ENCODE assay signal across 8 cellular contexts in the genomic region with DNA sequence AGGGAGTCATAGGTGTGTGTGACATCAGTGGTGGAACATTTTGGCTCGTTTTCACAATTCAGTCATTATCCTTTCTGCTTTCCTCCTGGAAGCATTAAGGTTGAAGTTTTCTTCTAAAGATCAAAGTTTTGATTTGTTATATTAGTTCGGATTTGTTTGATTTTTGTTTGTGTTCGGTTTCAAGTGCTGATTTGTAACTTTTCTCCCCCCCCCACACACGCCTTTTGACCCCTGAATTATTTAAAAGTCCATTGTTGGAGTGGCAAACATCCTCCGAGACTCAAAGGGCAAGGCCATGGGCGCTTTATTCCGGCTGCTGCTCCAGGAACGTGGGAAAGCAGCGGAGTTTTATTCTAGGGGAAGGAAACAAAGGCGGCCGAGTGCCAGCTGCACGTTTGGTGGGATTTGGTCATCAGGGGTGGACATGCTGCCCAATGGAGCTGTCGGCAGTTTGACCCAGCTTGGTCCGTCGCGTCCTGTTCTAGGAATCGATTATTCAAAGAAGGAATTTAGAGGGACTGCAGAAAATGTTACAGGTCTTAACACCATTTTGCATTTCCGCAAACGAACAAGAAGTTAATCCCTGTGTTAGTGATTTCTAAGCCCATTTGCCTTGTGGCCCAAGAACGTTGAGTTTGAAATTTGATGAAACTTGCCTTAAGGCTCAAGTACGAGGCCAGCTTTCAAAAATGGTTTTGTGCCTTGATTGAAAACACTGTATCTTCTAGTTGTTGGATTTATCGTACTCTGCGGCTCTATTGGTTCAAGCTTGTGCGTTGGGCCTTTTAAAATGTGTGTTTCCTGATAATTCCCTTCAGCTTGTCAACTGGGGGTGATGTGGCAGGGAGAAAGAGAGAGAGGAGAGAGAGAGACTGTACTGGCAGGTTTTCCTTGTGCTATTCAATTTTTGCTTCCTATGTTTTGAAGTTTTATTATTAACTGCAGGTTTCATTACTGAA. TPM values are rescaled to one million over a fixed set of nuclear protein-coding genes. Genes with fewer than 3 reads are reported as not detected.
DNase-seq lines count a peak whose midpoint lies in the region; ATAC-seq and TF ChIP-seq lines count a peak whose summit lies in the region.

No MANE protein-coding gene starts in this region.

- peak overlapping the region; percentile 96 for H3K4me3 Mint-ChIP-seq in activated naive CD4-positive, alpha-beta T cell treated with anti-CD3 and anti-CD28 coated beads, Interleukin-2, amount 50 U/mL, for 24 hours
- peak overlapping the region; percentile 81 to 97 (median 90) for H3K4me3 Mint-ChIP-seq in naive thymus-derived CD4-positive, alpha-beta T cell

- CTCF ChIA-PET in naive thymus-derived CD4-positive, alpha-beta T cell (lab: Charles Lee), result interaction anchor here (0.7 kb wide), 1 partner anchor 290 kb away, joined by 3 read pairs; no protein-coding TSS in a partner anchor

- H3K27ac ChIP-seq in esophagus (ENCODE audit: low read depth in 2 of 2, low read length in 1 of 2), result peak overlapping the region; percentile 75 to 96
- peak overlapping the region; percentile 88 for H3K27ac ChIP-seq in naive thymus-derived CD4-positive, alpha-beta T cell (ENCODE audit: low read depth, low read length)

- H3K9me3 ChIP-seq in esophagus (ENCODE audit: control insufficient read depth in 2 of 2, insufficient read depth in 1 of 2, low read depth in 1 of 2, low read length in 1 of 2), result no peaks in the 10 kb centered on the region
- H3K9me3 ChIP-seq in naive thymus-derived CD4-positive, alpha-beta T cell (ENCODE audit: control insufficient read depth in 2 of 3, low read length in 3 of 3), result no peaks in the 10 kb centered on the region

- POLR2A ChIA-PET in naive thymus-derived CD4-positive, alpha-beta T cell (lab: Charles Lee), result interaction anchor here (1.1 kb wide), 1 partner anchor 73 kb away, joined by 3 read pairs; no protein-coding TSS in a partner anchor

- H3K36me3 Mint-ChIP-seq in activated naive CD4-positive, alpha-beta T cell treated with anti-CD3 and anti-CD28 coated beads, Interleukin-2, amount 50 U/mL, for 24 hours, result no peaks in the 10 kb centered on the region
- peaks cover 0 to 4% (median 0%) of the 10 kb centered on the region in 5 donors for H3K36me3 Mint-ChIP-seq in naive thymus-derived CD4-positive, alpha-beta T cell

- H3K36me3 ChIP-seq in esophagus (ENCODE audit: control insufficient read depth in 2 of 2, insufficient read depth in 2 of 2, low read length in 1 of 2), result no peaks in the 10 kb centered on the region
- no peaks in the 10 kb centered on the region for H3K36me3 ChIP-seq in naive thymus-derived CD4-positive, alpha-beta T cell (ENCODE audit: control insufficient read depth in 2 of 3, insufficient read depth in 3 of 3, low read length in 3 of 3)

- peak overlapping the region; percentile 56 to 73 for H3K4me3 ChIP-seq in esophagus (ENCODE audit: low read depth in 1 of 2, low read length in 2 of 2)
- peak overlapping the region; percentile 85 for H3K4me3 ChIP-seq in naive thymus-derived CD4-positive, alpha-beta T cell (ENCODE audit: low read length)

- no peak for DNase-seq in activated naive CD4-positive, alpha-beta T cell (lab: John Stamatoyannopoulos, UW)
- DNase-seq in SW480 (ENCODE audit: low spot score), result peak; percentile 21
- DNase-seq in naive thymus-derived CD4-positive, alpha-beta T cell, result peak in 3 of 9 donors; percentile 0 to 1 (median 0)

- intact Hi-C loops in naive thymus-derived CD4-positive, alpha-beta T cell (cut with micrococcal nuclease), result loop anchor here (1.0 to 10.0 kb wide), 10 partner anchors 101 to 354 kb away; partner anchors contain the start of genes ELK1 (in 2 of the 2), ZNF81 (in 2 of the 2), CDK16 (in 1 of the 2) and UBA1 (in 1 of the 2)

- peak overlapping the region; percentile 91 for H3K27ac Mint-ChIP-seq in activated naive CD4-positive, alpha-beta T cell treated with anti-CD3 and anti-CD28 coated beads, Interleukin-2, amount 50 U/mL, for 24 hours
- H3K27ac Mint-ChIP-seq in naive thymus-derived CD4-positive, alpha-beta T cell, result peak overlapping the region; percentile 82 to 98 (median 96)

- no peak for TF ChIP-seq POLR2A in GM18505 (IDR thresholded peaks at IDR 0.05; ENCODE audit: borderline replicate concordance, extremely low read depth, insufficient read depth, insufficient read length)

- H3K27me3 ChIP-seq in esophagus (ENCODE audit: control insufficient read depth in 1 of 2, insufficient read depth in 2 of 2, low read length in 2 of 2), result no peaks in the 10 kb centered on the region
- no peaks in the 10 kb centered on the region for H3K27me3 ChIP-seq in naive thymus-derived CD4-positive, alpha-beta T cell (ENCODE audit: control insufficient read depth in 2 of 2, insufficient read depth in 2 of 2, low read length in 2 of 2)

- no peaks in the 10 kb centered on the region for H3K4me1 ChIP-seq in esophagus (ENCODE audit: control insufficient read depth in 2 of 2, insufficient read depth in 2 of 2, low read length in 1 of 2)
- H3K4me1 ChIP-seq in naive thymus-derived CD4-positive, alpha-beta T cell (ENCODE audit: control insufficient read depth in 2 of 2, insufficient read depth in 2 of 2, low read length in 2 of 2), result peaks cover 9 to 22% of the 10 kb centered on the region in 2 donors

- WGBS in esophagus, 2 donors, result 3 to 30% methylated on average over 24 of the region's 24 CpGs

- no peak for ATAC-seq in naive thymus-derived CD4-positive, alpha-beta T cell
- ATAC-seq in HG03354 (IDR thresholded peaks at IDR 0.05; ENCODE audit: poor library complexity, severe bottlenecking, unreplicated experiment) (no peak), GM19324 (IDR thresholded peaks at IDR 0.05; ENCODE audit: low FRiP score, unreplicated experiment) (no peak), GM18505 (IDR thresholded peaks at IDR 0.05; ENCODE audit: unreplicated experiment) (no peak)

- H3K4me1 Mint-ChIP-seq in activated naive CD4-positive, alpha-beta T cell treated with anti-CD3 and anti-CD28 coated beads, Interleukin-2, amount 50 U/mL, for 24 hours, result peaks cover 37% of the 10 kb centered on the region
- peaks cover 22 to 46% (median 36%) of the 10 kb centered on the region in 7 donors for H3K4me1 Mint-ChIP-seq in naive thymus-derived CD4-positive, alpha-beta T cell

- no peaks in the 10 kb centered on the region for H3K9me3 Mint-ChIP-seq in activated naive CD4-positive, alpha-beta T cell treated with anti-CD3 and anti-CD28 coated beads, Interleukin-2, amount 50 U/mL, for 24 hours
- H3K9me3 Mint-ChIP-seq in naive thymus-derived CD4-positive, alpha-beta T cell, result peaks cover 0 to 1% (median 0%) of the 10 kb centered on the region in 11 donors

- no peaks in the 10 kb centered on the region for H3K27me3 Mint-ChIP-seq in activated naive CD4-positive, alpha-beta T cell treated with anti-CD3 and anti-CD28 coated beads, Interleukin-2, amount 50 U/mL, for 24 hours
- no peaks in the 10 kb centered on the region for H3K27me3 Mint-ChIP-seq in naive thymus-derived CD4-positive, alpha-beta T cell

RNA-seq across cellular contexts. Expression of gene ZNF41, which starts 0.6 kb away (rescaled TPM):
- polyA plus RNA-seq in esophagus, result 1 to 10 TPM; 2.2 to 2.3 TPM
- 10 to 100 TPM in 4 of 5 experiments, 1 to 10 TPM in 1; 7.5 to 17.8 (median 14.7) TPM for total RNA-seq in naive thymus-derived CD4-positive, alpha-beta T cell
- polyA plus RNA-seq in naive thymus-derived CD4-positive, alpha-beta T cell, result 10 to 100 TPM in 1 of 2 donors, 1 to 10 TPM in 1; 4.8 to 10.6 TPM
